8 cellular contexts compared by ENCODE assay signal in genomic region chr7:139341058-139341775, GRCh38. TPM values are rescaled to one million over a fixed set of nuclear protein-coding genes. Genes with fewer than 3 reads are reported as not detected.
DNase-seq lines count a peak whose midpoint lies in the region; ATAC-seq and TF ChIP-seq lines count a peak whose summit lies in the region.

Gene FMC1, plus strand, starts transcription at chr7:139341337. Its CDS starts 48 bp downstream, at chr7:139341385.

- peak within 1 kb of the TSS; percentile 100 for H3K9ac ChIP-seq in endodermal cell (ENCODE audit: extremely low read depth, low read length, poor library complexity, severe bottlenecking)

- no peaks in the 10 kb centered on the region for H3K27me3 ChIP-seq in endodermal cell (ENCODE audit: control insufficient read depth, insufficient read depth, low read length, poor library complexity, severe bottlenecking)

- peaks cover 25% of the 10 kb centered on the region for H3K4me1 Mint-ChIP-seq in Calu3 (ENCODE audit: low read depth, unreplicated experiment)
- H3K4me1 Mint-ChIP-seq in endodermal cell, result peaks cover 5% of the 10 kb centered on the region
- H3K4me1 Mint-ChIP-seq in mesothelial cell of epicardium, result peaks cover 11% of the 10 kb centered on the region

- H3K27ac Mint-ChIP-seq in Calu3 (ENCODE audit: unreplicated experiment), result peak within 1 kb of the TSS; percentile 100
- peak within 1 kb of the TSS; percentile 100 for H3K27ac Mint-ChIP-seq in endodermal cell
- H3K27ac Mint-ChIP-seq in mesothelial cell of epicardium, result peak within 1 kb of the TSS; percentile 100

- WGBS in endodermal cell (ENCODE audit: insufficient coverage in 1 of 2, insufficient read length in 1 of 2), 2 experiments, result 0% methylated on average over 24 to 54 of the region's 54 CpGs

- H3K27me3 Mint-ChIP-seq in Calu3 (ENCODE audit: unreplicated experiment), result peaks cover 13% of the 10 kb centered on the region
- no peaks in the 10 kb centered on the region for H3K27me3 Mint-ChIP-seq in endodermal cell (ENCODE audit: insufficient read depth)
- H3K27me3 Mint-ChIP-seq in mesothelial cell of epicardium (ENCODE audit: low read depth), result peaks cover 5% of the 10 kb centered on the region

- H3K36me3 Mint-ChIP-seq in Calu3 (ENCODE audit: insufficient read depth, unreplicated experiment) (peaks cover 36% of the 10 kb centered on the region), endodermal cell (ENCODE audit: low read depth) (peaks cover 20% of the 10 kb centered on the region), mesothelial cell of epicardium (peaks cover 6% of the 10 kb centered on the region)

- BruUV-seq in Calu3 (replicated peaks; lab: Mats Ljungman, UMichigan), result TSS peak; percentile 87

- CTCF ChIA-PET in Calu3 (lab: Charles Lee), result no interaction called here

- no peaks in the 10 kb centered on the region for H3K4me1 ChIP-seq in endodermal cell (ENCODE audit: control insufficient read depth, insufficient read depth, low read length)

- DNase-seq in Calu3 (peak; percentile 90), HT1080 (ENCODE audit: low read depth) (peak; percentile 88), NOMO-1 treated with DMSO at 0.1 percent for 48 hours (lab: John Stamatoyannopoulos, UW; ENCODE audit: unreplicated experiment) (peak; percentile 72), endodermal cell (peak; percentile 97), mesothelial cell of epicardium (ENCODE audit: low spot score in 2 of 2, unreplicated experiment in 2 of 2) (peak; percentile 71 to 85)
- peak; percentile 76 for DNase-seq in activated CD8-positive, alpha-beta memory T cell treated with anti-CD3 and anti-CD28 coated beads, Interleukin-2, amount 50 U/mL, for 1 hour (ENCODE audit: extremely low read depth)
- DNase-seq in stimulated activated CD8-positive, alpha-beta memory T cell treated with anti-CD3 and anti-CD28 coated beads, Interleukin-15, amount 100 ng/mL, for 4 hours (ENCODE audit: low read depth in 2 of 2), result peak; percentile 66 to 70

- H3K4me3 ChIP-seq in endodermal cell (ENCODE audit: low read length), result peak within 1 kb of the TSS; percentile 99

- H3K4me3 Mint-ChIP-seq in Calu3 (ENCODE audit: low read depth, unreplicated experiment) (peak within 1 kb of the TSS; percentile 94), endodermal cell (peak within 1 kb of the TSS; percentile 97), mesothelial cell of epicardium (peak within 1 kb of the TSS; percentile 88)

- intact Hi-C loops in Calu3 (cut with micrococcal nuclease; ENCODE audit: unreplicated experiment), result loop anchor here (1.0 kb wide), 1 partner anchor 18 kb away; the partner anchor contains the start of gene LUC7L2

- H3K9me3 Mint-ChIP-seq in Calu3 (ENCODE audit: low read depth, unreplicated experiment) (peaks cover 4% of the 10 kb centered on the region), endodermal cell (peaks cover 12% of the 10 kb centered on the region), mesothelial cell of epicardium (peaks cover 6% of the 10 kb centered on the region)

- H3K27ac ChIP-seq in endodermal cell (ENCODE audit: low read depth, low read length), result peak within 1 kb of the TSS; percentile 100

- ATAC-seq in GM21360 (IDR thresholded peaks at IDR 0.05; ENCODE audit: unreplicated experiment), result peak; percentile 41

- peaks cover 10% of the 10 kb centered on the region for H3K9me3 ChIP-seq in endodermal cell (ENCODE audit: control insufficient read depth, low read length)

- peaks cover 10% of the 10 kb centered on the region for H3K36me3 ChIP-seq in endodermal cell (ENCODE audit: control insufficient read depth, insufficient read depth, low read length)

- TF ChIP-seq CTCF in Calu3 (IDR thresholded peaks at IDR 0.05; ENCODE audit: unreplicated experiment), result peak; percentile 34
- peak; percentile 55 for TF ChIP-seq CTCF in endodermal cell (conservative IDR thresholded peaks at IDR 0.05)
- TF ChIP-seq CTCF in mesothelial cell of epicardium (IDR thresholded peaks at IDR 0.05; ENCODE audit: unreplicated experiment), result peak; percentile 55

RNA-seq across cellular contexts. Expression of gene FMC1, which starts in this region (rescaled TPM):
- 2.9 and 9.1 TPM in 2 replicates for total RNA-seq in Calu3 (2022)
- 8.1 and 13.1 TPM in 2 replicates for total RNA-seq in HT1080 (2014; rRNA removed; shearing (Covaris generic))
- polyA plus RNA-seq in HT1080 (2015; cell fraction: cytosol; rRNA removed), result 16.3 and 17.0 TPM in 2 replicates
- 9.9 and 17.0 TPM in 2 replicates for polyA plus RNA-seq in HT1080 (2015; cell fraction: nucleus; rRNA removed)
- 10 to 100 TPM; 10.8 to 17.1 TPM for total RNA-seq in endodermal cell
- 40.8 TPM for polyA plus RNA-seq in endodermal cell (2013, experiment 1 of 2)
- 40.9 TPM for polyA plus RNA-seq in endodermal cell (2013, experiment 2 of 2)
- total RNA-seq in mesothelial cell of epicardium, result 10.4 to 14.7 TPM (median 10.7 TPM) in 3 replicates

Comparison
In these comparisons a context has a peak if more than half of its experiments do, and no peak if none do; other contexts are left out.
1. Peak in every context shown above with its lines: DNase-seq, ATAC-seq, H3K4me3 ChIP-seq and H3K27ac ChIP-seq.